3 cellular contexts compared by ENCODE assay signal in genomic region chr6:149912680-149913079, GRCh38. TPM values are rescaled to one million over a fixed set of nuclear protein-coding genes. Genes with fewer than 3 reads are reported as not detected.
"Had no signal": no experiment of that assay in that cellular context is flagged by ENCODE, and none has a peak within 500 bp of the region (broad histone marks: within the 10 kb centered on the region; RNA-seq: fewer than 3 reads in every experiment).

No MANE protein-coding gene starts in this region.

RNA-seq across cellular contexts. Expression of gene RAET1G, which starts 10.2 kb away (rescaled TPM):
- total RNA-seq: PC-9, Peyer's patch, SJCRH30 had no signal

RNA-seq across cellular contexts. Expression of gene RAET1E, which starts 14.8 kb away (rescaled TPM):
- total RNA-seq: Peyer's patch, SJCRH30 had no signal

RNA-seq across cellular contexts. Expression of gene ULBP2, which starts 29.1 kb away (rescaled TPM):
- total RNA-seq: Peyer's patch had no signal

RNA-seq across cellular contexts. Expression of gene ULBP1, which starts 51.1 kb away (rescaled TPM):
- total RNA-seq: Peyer's patch had no signal
